26 cellular contexts compared by ENCODE assay signal in the genomic region with DNA sequence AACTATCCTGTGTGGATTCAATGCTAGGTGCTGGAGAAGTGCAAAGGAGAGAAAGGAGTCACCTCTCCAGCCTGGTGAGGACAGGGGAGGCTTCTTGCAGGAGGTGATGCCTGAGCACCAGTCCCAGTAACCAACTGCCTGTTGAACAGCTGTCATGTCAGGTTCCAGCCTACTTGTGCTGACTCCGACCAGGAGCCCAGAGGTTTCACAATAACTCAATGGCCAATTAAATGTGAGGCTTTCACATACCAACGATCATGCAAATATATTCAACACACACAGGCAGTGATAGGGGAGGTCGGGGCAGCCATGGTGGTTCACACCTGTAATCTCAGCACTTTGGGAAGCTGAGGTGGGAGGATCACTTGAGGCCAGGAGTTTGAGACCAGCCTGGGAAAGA.
"Had no signal": no experiment of that assay in that cellular context is flagged by ENCODE, and none has a peak within 500 bp of the region (broad histone marks: within the 10 kb centered on the region; RNA-seq: fewer than 3 reads in every experiment).

No MANE protein-coding gene starts in this region.

- H3K9me3 Mint-ChIP-seq: activated naive CD8-positive, alpha-beta T cell treated with anti-CD3 and anti-CD28 coated beads for 36 hours; activated T-cell treated with anti-CD3 and anti-CD28 coated beads, Interleukin-2, amount 50 U/mL, for 4 hours; central memory CD8-positive, alpha-beta T cell; effector memory CD8-positive, alpha-beta T cell; immature natural killer cell had no signal

- H3K9me3 ChIP-seq: breast epithelium, left lung, sigmoid colon, testis, upper lobe of left lung had no signal

- H3K4me3 ChIP-seq: breast epithelium, dorsolateral prefrontal cortex, left lung, lung, neural progenitor cell, sigmoid colon, testis, upper lobe of left lung had no signal

- H3K4me2 ChIP-seq: neural progenitor cell had no signal

- ATAC-seq: activated CD4-positive, alpha-beta T cell treated with anti-CD3 and anti-CD28 coated beads for 36 hours; activated T-cell treated with anti-CD3 and anti-CD28 coated beads, Interleukin-2, amount 50 U/mL, for 4 hours; effector memory CD8-positive, alpha-beta T cell; esophagus mucosa; left lung; naive thymus-derived CD4-positive, alpha-beta T cell; WTC11 had no signal

- H3K4me1 ChIP-seq: breast epithelium, left lung, neural progenitor cell, sigmoid colon, testis, upper lobe of left lung had no signal

- H3K4me1 Mint-ChIP-seq: central memory CD8-positive, alpha-beta T cell had no signal

- H3K4me3 Mint-ChIP-seq: activated CD4-positive, alpha-beta T cell treated with anti-CD3 and anti-CD28 coated beads for 36 hours; activated naive CD8-positive, alpha-beta T cell treated with anti-CD3 and anti-CD28 coated beads for 36 hours; activated T-cell treated with anti-CD3 and anti-CD28 coated beads, Interleukin-2, amount 50 U/mL, for 4 hours; central memory CD8-positive, alpha-beta T cell; effector memory CD8-positive, alpha-beta T cell; immature natural killer cell; naive thymus-derived CD4-positive, alpha-beta T cell; neural progenitor cell; WTC11 had no signal

- H3K36me3 ChIP-seq: breast epithelium, left lung, neural progenitor cell, sigmoid colon, upper lobe of left lung had no signal

- H3K9ac ChIP-seq: neural progenitor cell had no signal

- H3K27ac Mint-ChIP-seq: activated CD4-positive, alpha-beta T cell treated with anti-CD3 and anti-CD28 coated beads for 36 hours; activated naive CD8-positive, alpha-beta T cell treated with anti-CD3 and anti-CD28 coated beads for 36 hours; effector memory CD8-positive, alpha-beta T cell; immature natural killer cell; naive thymus-derived CD4-positive, alpha-beta T cell; neural progenitor cell; WTC11 had no signal

- H3K27me3 Mint-ChIP-seq: activated CD4-positive, alpha-beta T cell treated with anti-CD3 and anti-CD28 coated beads for 36 hours; activated naive CD8-positive, alpha-beta T cell treated with anti-CD3 and anti-CD28 coated beads for 36 hours; central memory CD8-positive, alpha-beta T cell; effector memory CD8-positive, alpha-beta T cell had no signal

- DNase-seq: activated CD4-positive, alpha-beta T cell treated with anti-CD3 and anti-CD28 coated beads for 36 hours; activated CD4-positive, alpha-beta T cell treated with anti-CD3 and anti-CD28 coated beads, Interleukin-2, amount 50 U/mL, for 48 hours; activated CD8-positive, alpha-beta memory T cell treated with anti-CD3 and anti-CD28 coated beads, Interleukin-2, amount 50 U/mL, for 48 hours; activated naive CD4-positive, alpha-beta T cell treated with Interleukin-2 at 50 U/mL for 16 hours; activated naive CD8-positive, alpha-beta T cell treated with anti-CD3 and anti-CD28 coated beads for 36 hours; activated T-cell treated with anti-CD3 and anti-CD28 coated beads, Interleukin-2, amount 50 U/mL, for 4 hours; dorsolateral prefrontal cortex; effector memory CD8-positive, alpha-beta T cell; foreskin melanocyte; immature natural killer cell; left lung; naive thymus-derived CD4-positive, alpha-beta T cell; posterior cingulate gyrus; sigmoid colon; stimulated activated CD4-positive, alpha-beta T cell treated with anti-CD3 and anti-CD28 coated beads, Interleukin-2, amount 100 ng/mL, for 48 hours; stimulated activated CD8-positive, alpha-beta memory T cell treated with anti-CD3 and anti-CD28 coated beads, Interleukin-4, amount 100 ng/mL, for 48 hours; stimulated activated naive CD4-positive, alpha-beta T cell; T1000; testis; upper lobe of left lung had no signal

- H3K27me3 ChIP-seq: breast epithelium, dorsolateral prefrontal cortex, left lung, neural progenitor cell, sigmoid colon, testis, upper lobe of left lung had no signal

- H2AFZ ChIP-seq: neural progenitor cell had no signal

- H3K27ac ChIP-seq: breast epithelium, dorsolateral prefrontal cortex, left lung, neural progenitor cell, sigmoid colon, testis, upper lobe of left lung had no signal
